8 cellular contexts compared by ENCODE assay signal in the genomic region with DNA sequence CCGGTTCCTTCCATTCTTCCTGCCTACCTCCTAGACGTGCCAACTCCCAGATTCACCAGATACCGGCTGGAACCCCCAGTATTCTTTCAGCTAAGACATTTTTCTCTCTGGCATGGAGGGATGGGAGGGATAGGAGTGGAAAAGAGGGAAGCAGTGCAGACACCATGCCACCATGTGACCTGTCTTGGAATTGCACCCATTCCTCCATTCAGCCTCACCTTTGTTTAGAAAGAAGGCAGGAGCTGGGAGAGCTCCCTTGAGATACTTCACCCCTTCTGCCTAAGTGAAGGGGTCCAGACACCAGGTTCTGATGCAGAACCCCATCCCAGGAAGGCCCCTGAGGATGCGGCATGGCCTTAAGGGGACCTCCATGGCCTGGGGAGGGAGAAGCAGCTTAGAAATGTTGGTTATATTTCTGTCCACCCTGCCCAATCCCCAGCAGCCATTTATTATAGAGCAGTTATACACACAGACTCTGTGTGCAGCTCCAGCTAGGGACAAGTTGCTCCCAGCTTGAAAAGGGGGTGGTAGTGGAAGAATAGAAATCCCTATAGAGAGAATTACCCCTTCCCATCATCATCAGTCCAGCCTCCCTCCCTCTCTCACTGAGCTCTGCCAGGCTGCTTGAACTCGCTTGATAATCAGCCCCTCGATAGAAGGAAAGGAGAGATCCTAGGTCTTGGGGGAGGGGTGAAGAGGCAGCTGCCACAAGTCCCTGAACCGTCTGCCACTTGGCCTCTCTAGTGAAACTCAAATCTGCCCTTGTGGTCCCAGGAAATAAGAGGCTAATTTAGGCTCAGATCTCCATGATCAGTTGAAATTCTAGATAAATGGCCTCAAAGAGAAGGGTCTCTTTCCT. TPM values are rescaled to one million over a fixed set of nuclear protein-coding genes. Genes with fewer than 3 reads are reported as not detected.
DNase-seq lines count a peak whose midpoint lies in the region; ATAC-seq and TF ChIP-seq lines count a peak whose summit lies in the region.

No MANE protein-coding gene starts in this region.

- in situ Hi-C loops in gastrocnemius medialis (cut with MboI; ENCODE audit: low sequenced_read_pairs in 4 of 4): no loop called here

- no peak for TF ChIP-seq POLR2A in gastrocnemius medialis (IDR thresholded peaks at IDR 0.05)

- TF ChIP-seq CTCF in WI38 (IDR thresholded peaks at IDR 0.05; ENCODE audit: low read depth, low read length) (peak; percentile 74), gastrocnemius medialis (IDR thresholded peaks at IDR 0.05 in 4 of 5, conservative IDR thresholded peaks at IDR 0.05 in 1 of 5) (peak; percentile 39 to 74 (median 53))

- peaks cover 2 to 17% of the 10 kb centered on the region in 2 donors for H3K36me3 ChIP-seq in gastrocnemius medialis

- ATAC-seq in left ventricle myocardium superior (peak; percentile 7), gastrocnemius medialis (peak; percentile 8 to 11), GM18858 (IDR thresholded peaks at IDR 0.05; ENCODE audit: unreplicated experiment) (no peak), GM21723 (IDR thresholded peaks at IDR 0.05; ENCODE audit: unreplicated experiment) (no peak)

- no peaks in the 10 kb centered on the region for H3K9me3 ChIP-seq in gastrocnemius medialis

- H3K27me3 ChIP-seq in gastrocnemius medialis: no peaks in the 10 kb centered on the region

- H3K4me3 ChIP-seq in WI38 (ENCODE audit: low read depth, low read length): no peak overlapping the region
- peak overlapping the region; percentile 58 to 73 (median 67) for H3K4me3 ChIP-seq in gastrocnemius medialis

- DNase-seq in EL (peak; percentile 61), LHCN-M2 (ENCODE audit: low read depth) (peak; percentile 67), left ventricle myocardium superior (no peak), gastrocnemius medialis (peak; percentile 57 to 76)
- DNase-seq in activated CD8-positive, alpha-beta memory T cell treated with anti-CD3 and anti-CD28 coated beads for 24 hours: no peak

- intact Hi-C loops in left ventricle myocardium superior (cut with micrococcal nuclease) (no loop called here), gastrocnemius medialis (cut with DNase I; ENCODE audit: low total_unique reads) (loop anchor here (5.0 to 10.0 kb wide), 5 partner anchors 568 to 950 kb away; a partner anchor contains a TSS)

- H3K27ac ChIP-seq in gastrocnemius medialis: peak overlapping the region in 1 of 4 donors; percentile 93

- peaks cover 45 to 55% of the 10 kb centered on the region in 2 donors for H3K4me1 ChIP-seq in gastrocnemius medialis

RNA-seq across cellular contexts. Expression of a gene that starts 5.1 kb away (rescaled TPM):
- total RNA-seq in LHCN-M2 (2014; rRNA removed) (18.3 and 20.8 TPM in 2 replicates), left ventricle myocardium superior (36.2 TPM), gastrocnemius medialis (100 to 1,000 TPM in 3 of 4 donors, 10 to 100 TPM in 1; 75.3 to 187 (median 128) TPM)
- 25.8 TPM for polyA plus RNA-seq in LHCN-M2 (2012)

RNA-seq across cellular contexts. Expression of a gene that starts 36.6 kb away (rescaled TPM):
- total RNA-seq in LHCN-M2 (2014; rRNA removed) (not detected in 2 replicates), left ventricle myocardium superior (0.10 TPM), gastrocnemius medialis (under 1 TPM in 1 of 4 donors, not detected in 3; 0.04 TPM)
- not detected for polyA plus RNA-seq in LHCN-M2 (2012)

Comparison
In these comparisons a context has a peak if more than half of its experiments do, and no peak if none do; other contexts are left out.
1. DNase-seq: peak in EL (single experiment), LHCN-M2 (single experiment) and gastrocnemius medialis (2 of 2); none in left ventricle myocardium superior (single experiment) and activated CD8-positive, alpha-beta memory T cell treated with anti-CD3 and anti-CD28 coated beads for 24 hours (single experiment).
2. ATAC-seq: peak in left ventricle myocardium superior (single experiment) and gastrocnemius medialis (2 of 2); none in GM18858 (single experiment) and GM21723 (single experiment).